Comparison of ENCODE assay signal across 1 cellular context in genomic region chr22:30230330-30230729, GRCh38.
TF ChIP-seq lines count a peak whose summit lies in the region.

No MANE protein-coding gene starts in this region.

TF ChIP-seq in IMR-90, 13 proteins besides CTCF, POLR2A, EP300 and RAD21:
- TF ChIP-seq ELK1 (IDR thresholded peaks at IDR 0.05; ENCODE audit: borderline replicate concordance, low read depth, low read length) (no peak), BHLHE40 (IDR thresholded peaks at IDR 0.05; ENCODE audit: low read depth, low read length) (no peak), MAZ (IDR thresholded peaks at IDR 0.05; ENCODE audit: borderline replicate concordance, low read depth, low read length) (no peak), SMC3 (IDR thresholded peaks at IDR 0.05; ENCODE audit: low read depth, low read length) (no peak)
